ENCODE assay signal across 8 cellular contexts in the genomic region with DNA sequence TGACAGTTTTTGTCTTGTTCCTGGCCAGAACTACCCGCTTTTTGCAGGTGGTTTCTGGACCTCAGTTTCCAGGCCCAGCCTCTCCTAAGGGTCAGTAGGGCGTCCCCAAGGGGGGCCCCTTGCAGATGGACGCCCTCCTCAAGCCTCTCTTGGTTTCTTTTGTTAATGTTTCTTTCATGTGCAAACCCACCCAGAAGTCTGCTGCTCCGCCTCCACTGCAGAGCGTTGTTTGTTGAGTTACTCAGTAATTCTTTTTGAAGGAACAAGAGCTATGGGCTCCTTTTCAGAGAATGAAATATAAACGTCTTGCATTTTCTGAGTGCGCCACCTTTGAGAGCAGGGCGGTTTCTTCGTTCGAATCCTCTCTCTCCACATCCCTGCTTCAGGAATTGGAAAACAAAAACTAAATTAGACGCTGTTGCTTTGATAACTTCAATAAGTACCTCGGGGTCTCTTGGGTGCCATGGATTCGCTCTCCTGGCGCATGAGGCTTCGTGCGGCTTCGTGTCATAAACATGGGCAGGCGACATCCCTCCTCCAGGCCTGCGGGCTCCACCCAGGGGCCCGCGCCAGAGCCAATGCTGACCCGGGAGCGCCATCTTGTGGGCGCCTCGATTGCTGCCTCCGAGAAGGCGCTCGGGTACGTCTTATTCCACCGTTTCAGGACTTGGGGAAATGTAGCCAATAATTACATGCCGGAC. TPM values are rescaled to one million over a fixed set of nuclear protein-coding genes. Genes with fewer than 3 reads are reported as not detected.
DNase-seq lines count a peak whose midpoint lies in the region; ATAC-seq and TF ChIP-seq lines count a peak whose summit lies in the region.

No MANE protein-coding gene starts in this region.

- no peak overlapping the region for H3K27ac Mint-ChIP-seq in central memory CD8-positive, alpha-beta T cell (ENCODE audit: low read depth)

- peak; percentile 97 for ATAC-seq in GM18505 (IDR thresholded peaks at IDR 0.05; ENCODE audit: unreplicated experiment)
- peak; percentile 87 for ATAC-seq in HG03097 (IDR thresholded peaks at IDR 0.05; ENCODE audit: low FRiP score, unreplicated experiment)
- ATAC-seq in central memory CD8-positive, alpha-beta T cell (replicated peaks; ENCODE audit: extremely low read depth, poor library complexity, severe bottlenecking), result peak; percentile 88
- ATAC-seq in left colon, result peak; percentile 98

- H3K27me3 Mint-ChIP-seq in central memory CD8-positive, alpha-beta T cell, result no peaks in the 10 kb centered on the region

- no peaks in the 10 kb centered on the region for H3K36me3 Mint-ChIP-seq in central memory CD8-positive, alpha-beta T cell (ENCODE audit: insufficient read depth)

- H3K4me3 Mint-ChIP-seq in central memory CD8-positive, alpha-beta T cell, result no peak overlapping the region

- intact Hi-C loops in left colon (cut with DNase I, micrococcal nuclease), result no loop called here

- TF ChIP-seq POLR2A in GM18505 (IDR thresholded peaks at IDR 0.05; ENCODE audit: borderline replicate concordance, extremely low read depth, insufficient read depth, insufficient read length), result no peak

- peaks cover 7% of the 10 kb centered on the region for H3K4me1 Mint-ChIP-seq in central memory CD8-positive, alpha-beta T cell

- H3K9me3 Mint-ChIP-seq in central memory CD8-positive, alpha-beta T cell, result no peaks in the 10 kb centered on the region

- DNase-seq in 8988T (peak; percentile 93), NCI-H345 treated with DMSO at 0.1 percent for 48 hours (lab: John Stamatoyannopoulos, UW; ENCODE audit: unreplicated experiment) (peak; percentile 54), left colon (peak; percentile 56 to 87)
- DNase-seq in activated CD4-positive, alpha-beta T cell treated with anti-CD3 and anti-CD28 coated beads for 1 hour, result peak; percentile 66
- peak; percentile 58 to 62 for DNase-seq in central memory CD8-positive, alpha-beta T cell (ENCODE audit: low spot score in 2 of 2)
- DNase-seq in stimulated activated CD4-positive, alpha-beta T cell treated with anti-CD3 and anti-CD28 coated beads, Interleukin-2, amount 100 ng/mL, for 24 hours, result peak; percentile 88 to 91

RNA-seq across cellular contexts. Expression of a gene that starts 38.3 kb away (rescaled TPM):
- 1 to 10 TPM in 1 of 2 donors, under 1 TPM in 1; 0.64 to 2.0 TPM for total RNA-seq in left colon

Comparison
In these comparisons a context has a peak if more than half of its experiments do, and no peak if none do; other contexts are left out.
1. Peak in every context shown above with its lines: DNase-seq and ATAC-seq.